25 cellular contexts compared by ENCODE assay signal in genomic region chr6:21918081-21918480, GRCh38.
DNase-seq lines count a peak whose midpoint lies in the region; ATAC-seq, FAIRE-seq and TF ChIP-seq lines count a peak whose summit lies in the region.
"Had no signal": no experiment of that assay in that cellular context is flagged by ENCODE, and none has a peak within 500 bp of the region (broad histone marks: within the 10 kb centered on the region; RNA-seq: fewer than 3 reads in every experiment).

No MANE protein-coding gene starts in this region.

- H3K9me3 ChIP-seq in KOPT-K1 (ENCODE audit: insufficient read depth, low read length, poor library complexity, severe bottlenecking) (no peaks in the 10 kb centered on the region), keratinocyte (ENCODE audit: control insufficient read depth, low read depth, low read length) (no peaks in the 10 kb centered on the region)
- H3K9me3 ChIP-seq: pancreas, SK-N-SH, spleen, upper lobe of right lung had no signal

- intact Hi-C loops in posterior cingulate gyrus (cut with DNase I), result no loop called here

- H3K27me3 ChIP-seq in keratinocyte (ENCODE audit: control insufficient read depth, extremely low read depth, insufficient read depth, low read length), result no peaks in the 10 kb centered on the region
- H3K27me3 ChIP-seq: pancreas, spleen, upper lobe of right lung had no signal

- H3K27me3 Mint-ChIP-seq in WTC11 (ENCODE audit: low read depth) (no peaks in the 10 kb centered on the region), type B pancreatic cell (no peaks in the 10 kb centered on the region)
- H3K27me3 Mint-ChIP-seq: activated naive CD8-positive, alpha-beta T cell treated with anti-CD3 and anti-CD28 coated beads, Interleukin-2, amount 50 U/mL, for 24 hours; T-helper 17 cell had no signal

- ATAC-seq in WTC11, result no peak
- no peak for ATAC-seq in HG03045 (IDR thresholded peaks at IDR 0.05; ENCODE audit: unreplicated experiment)
- ATAC-seq: activated CD8-positive, alpha-beta T cell treated with anti-CD3 and anti-CD28 coated beads, Interleukin-2, amount 10 ng/mL, durations not matched to agents 7 days and 5 days; activated naive CD8-positive, alpha-beta T cell treated with anti-CD3 and anti-CD28 coated beads, Interleukin-2, amount 50 U/mL, for 24 hours; pancreas; right cardiac atrium; T-helper 17 cell; upper lobe of right lung had no signal

- TF ChIP-seq CTCF in WTC11 (IDR thresholded peaks at IDR 0.05) (no peak), keratinocyte (optimal IDR thresholded peaks at IDR 0.05 in 1 of 3, IDR thresholded peaks at IDR 0.05 in 1 of 3, conservative IDR thresholded peaks at IDR 0.05 in 1 of 3; ENCODE audit: extremely low read depth in 1 of 3, insufficient read depth in 2 of 3, low read length in 3 of 3) (no peak), type B pancreatic cell (conservative IDR thresholded peaks at IDR 0.05) (no peak)

- peaks cover 21% of the 10 kb centered on the region for H3K4me1 ChIP-seq in keratinocyte (ENCODE audit: control insufficient read depth, extremely low read depth, insufficient read depth, low read length)
- H3K4me1 ChIP-seq: pancreas, spleen, upper lobe of right lung had no signal

- H3K9me1 ChIP-seq in keratinocyte (ENCODE audit: control insufficient read depth, extremely low read depth, insufficient read depth, low read length), result no peaks in the 10 kb centered on the region

- no peak overlapping the region for H3K9ac ChIP-seq in keratinocyte (ENCODE audit: control insufficient read depth, extremely low read depth, insufficient read depth, low read length)
- H3K9ac ChIP-seq: SK-N-SH had no signal

- no peak overlapping the region for H3K4me3 ChIP-seq in keratinocyte (ENCODE audit: control insufficient read depth in 2 of 3, extremely low read depth in 1 of 3, insufficient read depth in 2 of 3, low read depth in 1 of 3, low read length in 3 of 3)
- H3K4me3 ChIP-seq: pancreas, spleen, upper lobe of right lung had no signal

- DNase-seq in WTC11 (ENCODE audit: low spot score) (no peak), keratinocyte (ENCODE audit: low read depth, low spot score) (no peak), type B pancreatic cell (ENCODE audit: extremely low spot score, unreplicated experiment) (no peak), KBM-7 (no peak), posterior cingulate gyrus (no peak)
- DNase-seq: activated CD4-positive, alpha-beta T cell treated with anti-CD3 and anti-CD28 coated beads for 1 hour; activated CD8-positive, alpha-beta T cell treated with anti-CD3 and anti-CD28 coated beads, Interleukin-2, amount 10 ng/mL, durations not matched to agents 7 days and 5 days; activated naive CD8-positive, alpha-beta T cell treated with anti-CD3 and anti-CD28 coated beads, Interleukin-2, amount 50 U/mL, for 24 hours; activated T-cell treated with anti-CD3 and anti-CD28 coated beads for 4 hours; C1 segment of cervical spinal cord; cerebellar nuclear complex; DND-41; HCEC 1CT; NCI-H345; pancreas; right cardiac atrium; SK-N-SH; spleen; T-helper 17 cell; upper lobe of right lung had no signal

- H3K27ac ChIP-seq in KOPT-K1 (ENCODE audit: low read depth, low read length, poor library complexity, severe bottlenecking), result peak overlapping the region; percentile 1
- no peak overlapping the region for H3K27ac ChIP-seq in keratinocyte (ENCODE audit: control insufficient read depth, insufficient read depth, low read length)
- H3K27ac ChIP-seq: HL-60, pancreas, spleen, upper lobe of right lung had no signal

- dilution Hi-C loops in keratinocyte (cut with MboI; ENCODE audit: extremely low pct_ligation_motif_present, low sequenced_read_pairs), result no loop called here

- H3K36me3 Mint-ChIP-seq in WTC11, result peaks cover 5% of the 10 kb centered on the region; the same call in 1 of the 2 replicates
- H3K36me3 Mint-ChIP-seq in type B pancreatic cell, result peaks cover 19% of the 10 kb centered on the region

- no peaks in the 10 kb centered on the region for H4K20me1 ChIP-seq in keratinocyte (ENCODE audit: control insufficient read depth, extremely low read depth, insufficient read depth, low read length)

- H3K27ac Mint-ChIP-seq in WTC11 (peak overlapping the region; percentile 19; the same call in 1 of the 2 replicates), type B pancreatic cell (peak overlapping the region; percentile 91)
- H3K27ac Mint-ChIP-seq: activated CD8-positive, alpha-beta T cell treated with anti-CD3 and anti-CD28 coated beads, Interleukin-2, amount 10 ng/mL, durations not matched to agents 7 days and 5 days; activated naive CD8-positive, alpha-beta T cell treated with anti-CD3 and anti-CD28 coated beads, Interleukin-2, amount 50 U/mL, for 24 hours; T-helper 17 cell had no signal

- POLR2A ChIA-PET in WTC11 (lab: Charles Lee), result interaction anchor here (0.6 kb wide), 1 partner anchor 264 kb away, joined by 3 read pairs; no protein-coding TSS in a partner anchor

- peaks cover 4% of the 10 kb centered on the region; the same call in 1 of the 2 replicates for H3K9me3 Mint-ChIP-seq in WTC11
- H3K9me3 Mint-ChIP-seq in type B pancreatic cell, result peaks cover 6% of the 10 kb centered on the region
- H3K9me3 Mint-ChIP-seq: activated naive CD8-positive, alpha-beta T cell treated with anti-CD3 and anti-CD28 coated beads, Interleukin-2, amount 50 U/mL, for 24 hours; neural crest cell had no signal

- H3K79me2 ChIP-seq in keratinocyte (ENCODE audit: control insufficient read depth, insufficient read depth, low read length), result no peaks in the 10 kb centered on the region

- no peak overlapping the region for H2AFZ ChIP-seq in keratinocyte (ENCODE audit: control insufficient read depth, low read length)

- peaks cover 88% of the 10 kb centered on the region for H3K36me3 ChIP-seq in KOPT-K1 (ENCODE audit: insufficient read depth, low read length)
- no peaks in the 10 kb centered on the region for H3K36me3 ChIP-seq in keratinocyte (ENCODE audit: control insufficient read depth in 2 of 2, extremely low read depth in 1 of 2, insufficient read depth in 2 of 2, low read length in 2 of 2)
- H3K36me3 ChIP-seq: pancreas, spleen, upper lobe of right lung had no signal

- in situ Hi-C loops in KBM-7 (cut with MboI; ENCODE audit: low pct_unique_long_range_greater_than_20kb, low sequenced_read_pairs), result no loop called here

- peak overlapping the region; percentile 12 for H3K4me2 ChIP-seq in keratinocyte (ENCODE audit: control insufficient read depth, extremely low read depth, insufficient read depth, low read depth, low read length)
- H3K4me2 ChIP-seq: SK-N-SH had no signal

- H3K4me1 Mint-ChIP-seq in WTC11 (peaks cover 43% of the 10 kb centered on the region), type B pancreatic cell (ENCODE audit: unreplicated experiment) (peaks cover 52% of the 10 kb centered on the region)

- peak; percentile 20 for FAIRE-seq in keratinocyte (lab: Jason Lieb, UNC)
- FAIRE-seq: GM18507, pancreas had no signal

- CTCF ChIA-PET in WTC11 (lab: Charles Lee), result no interaction called here

- no peak overlapping the region for H3K4me3 Mint-ChIP-seq in WTC11
- peak overlapping the region; percentile 61 for H3K4me3 Mint-ChIP-seq in type B pancreatic cell
- H3K4me3 Mint-ChIP-seq: activated CD8-positive, alpha-beta T cell treated with anti-CD3 and anti-CD28 coated beads, Interleukin-2, amount 10 ng/mL, durations not matched to agents 7 days and 5 days; activated naive CD8-positive, alpha-beta T cell treated with anti-CD3 and anti-CD28 coated beads, Interleukin-2, amount 50 U/mL, for 24 hours; neural crest cell; T-helper 17 cell had no signal

TF ChIP-seq in WTC11, 78 proteins besides CTCF, POLR2A, EP300 and RAD21 (continues in another document):
- TF ChIP-seq, protein P1, sequence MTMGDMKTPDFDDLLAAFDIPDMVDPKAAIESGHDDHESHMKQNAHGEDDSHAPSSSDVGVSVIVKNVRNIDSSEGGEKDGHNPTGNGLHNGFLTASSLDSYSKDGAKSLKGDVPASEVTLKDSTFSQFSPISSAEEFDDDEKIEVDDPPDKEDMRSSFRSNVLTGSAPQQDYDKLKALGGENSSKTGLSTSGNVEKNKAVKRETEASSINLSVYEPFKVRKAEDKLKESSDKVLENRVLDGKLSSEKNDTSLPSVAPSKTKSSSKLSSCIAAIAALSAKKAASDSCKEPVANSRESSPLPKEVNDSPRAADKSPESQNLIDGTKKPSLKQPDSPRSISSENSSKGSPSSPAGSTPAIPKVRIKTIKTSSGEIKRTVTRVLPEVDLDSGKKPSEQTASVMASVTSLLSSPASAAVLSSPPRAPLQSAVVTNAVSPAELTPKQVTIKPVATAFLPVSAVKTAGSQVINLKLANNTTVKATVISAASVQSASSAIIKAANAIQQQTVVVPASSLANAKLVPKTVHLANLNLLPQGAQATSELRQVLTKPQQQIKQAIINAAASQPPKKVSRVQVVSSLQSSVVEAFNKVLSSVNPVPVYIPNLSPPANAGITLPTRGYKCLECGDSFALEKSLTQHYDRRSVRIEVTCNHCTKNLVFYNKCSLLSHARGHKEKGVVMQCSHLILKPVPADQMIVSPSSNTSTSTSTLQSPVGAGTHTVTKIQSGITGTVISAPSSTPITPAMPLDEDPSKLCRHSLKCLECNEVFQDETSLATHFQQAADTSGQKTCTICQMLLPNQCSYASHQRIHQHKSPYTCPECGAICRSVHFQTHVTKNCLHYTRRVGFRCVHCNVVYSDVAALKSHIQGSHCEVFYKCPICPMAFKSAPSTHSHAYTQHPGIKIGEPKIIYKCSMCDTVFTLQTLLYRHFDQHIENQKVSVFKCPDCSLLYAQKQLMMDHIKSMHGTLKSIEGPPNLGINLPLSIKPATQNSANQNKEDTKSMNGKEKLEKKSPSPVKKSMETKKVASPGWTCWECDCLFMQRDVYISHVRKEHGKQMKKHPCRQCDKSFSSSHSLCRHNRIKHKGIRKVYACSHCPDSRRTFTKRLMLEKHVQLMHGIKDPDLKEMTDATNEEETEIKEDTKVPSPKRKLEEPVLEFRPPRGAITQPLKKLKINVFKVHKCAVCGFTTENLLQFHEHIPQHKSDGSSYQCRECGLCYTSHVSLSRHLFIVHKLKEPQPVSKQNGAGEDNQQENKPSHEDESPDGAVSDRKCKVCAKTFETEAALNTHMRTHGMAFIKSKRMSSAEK (CRISPR knock-in tag; IDR thresholded peaks at IDR 0.05; ENCODE audit: borderline replicate concordance), result no peak
- TF ChIP-seq SOX15 (CRISPR knock-in tag; IDR thresholded peaks at IDR 0.05) (no peak), E2F1 (CRISPR knock-in tag; IDR thresholded peaks at IDR 0.05) (no peak)
